ENCODE assay signal across 30 cellular contexts in genomic region chr4:110139106-110139505, GRCh38.
"Had no signal": no experiment of that assay in that cellular context is flagged by ENCODE, and none has a peak within 500 bp of the region (broad histone marks: within the 10 kb centered on the region; RNA-seq: fewer than 3 reads in every experiment).

No MANE protein-coding gene starts in this region.

- H3K4me1 ChIP-seq: parathyroid adenoma, psoas muscle, sigmoid colon, stomach, suprapubic skin, testis, tibial artery, upper lobe of right lung, uterus had no signal

- DNase-seq: naive thymus-derived CD8-positive, alpha-beta T cell; nephron progenitor cell; nucleus accumbens; posterior cingulate gyrus; psoas muscle; right cardiac atrium; right lobe of liver; sigmoid colon; small intestine; stimulated activated CD4-positive, alpha-beta T cell treated with anti-CD3 and anti-CD28 coated beads, Interleukin-15, amount 100 ng/mL, for 24 hours; stimulated activated CD4-positive, alpha-beta T cell treated with anti-CD3 and anti-CD28 coated beads, Interleukin-2, amount 100 ng/mL, for 24 hours; stimulated activated CD4-positive, alpha-beta T cell treated with anti-CD3 and anti-CD28 coated beads, Interleukin-2, amount 100 ng/mL, for 48 hours; stimulated activated CD4-positive, alpha-beta T cell treated with anti-CD3 and anti-CD28 coated beads, Interleukin-4, amount 100 ng/mL, for 24 hours; stimulated activated naive B cell treated with anti-CD40 and anti-IgM and Interleukin-4, amounts not matched to agents 10 μg/mL and 1 μg/mL and 100 μg/mL, for 72 hours; stimulated activated naive CD4-positive, alpha-beta T cell treated with Interleukin-2 at 50 U/mL for 16 hours; stomach; substantia nigra; testis; tibial artery; transverse colon; upper lobe of right lung; uterus had no signal

- H3K27me3 Mint-ChIP-seq: naive thymus-derived CD8-positive, alpha-beta T cell; natural killer cell treated with Interleukin-12 subunit alpha and Interleukin-12 subunit beta and Interleukin-15 and Interleukin-18, amount 100 ng/mL, for 72 hours; stimulated activated naive CD8-positive, alpha-beta T cell treated with anti-CD3 and anti-CD28 coated beads, Interleukin-15, Interleukin-2, amounts not matched to agents 100 ng/mL and 50 ng/mL, for 24 hours; type B pancreatic cell had no signal

- H2AFZ ChIP-seq: parathyroid adenoma had no signal

- H3K27ac Mint-ChIP-seq: stimulated activated effector memory CD8-positive, alpha-beta T cell treated with anti-CD3 and anti-CD28 coated beads, Interleukin-12 subunit alpha, Interleukin-12 subunit beta, amount 100 ng/mL, for 72 hours; stimulated activated naive B cell treated with anti-CD40 and anti-IgM and Interleukin-4, amounts not matched to agents 10 μg/mL and 1 μg/mL and 100 μg/mL, for 72 hours; stimulated activated naive CD8-positive, alpha-beta T cell treated with anti-CD3 and anti-CD28 coated beads, Interleukin-15, Interleukin-2, amounts not matched to agents 100 ng/mL and 50 ng/mL, for 24 hours; type B pancreatic cell had no signal

- H3K79me2 ChIP-seq: parathyroid adenoma had no signal

- H3K27ac ChIP-seq: neutrophil, parathyroid adenoma, psoas muscle, right lobe of liver, sigmoid colon, stomach, suprapubic skin, testis, tibial artery, transverse colon, upper lobe of right lung, uterus had no signal

- H3K9me3 Mint-ChIP-seq: naive thymus-derived CD8-positive, alpha-beta T cell; natural killer cell treated with Interleukin-12 subunit alpha and Interleukin-12 subunit beta and Interleukin-15 and Interleukin-18, amount 100 ng/mL, for 72 hours; nephron progenitor cell; neural crest cell; stimulated activated effector memory CD8-positive, alpha-beta T cell treated with anti-CD3 and anti-CD28 coated beads, Interleukin-12 subunit alpha, Interleukin-12 subunit beta, amount 100 ng/mL, for 72 hours; stimulated activated naive B cell treated with anti-CD40 and anti-IgM and Interleukin-4, amounts not matched to agents 10 μg/mL and 1 μg/mL and 100 μg/mL, for 72 hours; stimulated activated naive CD8-positive, alpha-beta T cell treated with anti-CD3 and anti-CD28 coated beads, Interleukin-15, Interleukin-2, amounts not matched to agents 100 ng/mL and 50 ng/mL, for 24 hours had no signal

- H3K4me3 ChIP-seq: psoas muscle, right lobe of liver, sigmoid colon, stomach, suprapubic skin, testis, tibial artery, transverse colon, upper lobe of right lung, uterus had no signal

- H3K4me3 Mint-ChIP-seq: naive thymus-derived CD8-positive, alpha-beta T cell; natural killer cell treated with Interleukin-12 subunit alpha and Interleukin-12 subunit beta and Interleukin-15 and Interleukin-18, amount 100 ng/mL, for 72 hours; nephron progenitor cell; neural crest cell; stimulated activated effector memory CD8-positive, alpha-beta T cell treated with anti-CD3 and anti-CD28 coated beads, Interleukin-12 subunit alpha, Interleukin-12 subunit beta, amount 100 ng/mL, for 72 hours; stimulated activated naive B cell treated with anti-CD40 and anti-IgM and Interleukin-4, amounts not matched to agents 10 μg/mL and 1 μg/mL and 100 μg/mL, for 72 hours; stimulated activated naive CD8-positive, alpha-beta T cell treated with anti-CD3 and anti-CD28 coated beads, Interleukin-15, Interleukin-2, amounts not matched to agents 100 ng/mL and 50 ng/mL, for 24 hours had no signal

- H3K36me3 Mint-ChIP-seq: naive thymus-derived CD8-positive, alpha-beta T cell; natural killer cell treated with Interleukin-12 subunit alpha and Interleukin-12 subunit beta and Interleukin-15 and Interleukin-18, amount 100 ng/mL, for 72 hours; stimulated activated naive B cell treated with anti-CD40 and anti-IgM and Interleukin-4, amounts not matched to agents 10 μg/mL and 1 μg/mL and 100 μg/mL, for 72 hours had no signal

- ATAC-seq: naive thymus-derived CD8-positive, alpha-beta T cell; natural killer cell treated with Interleukin-12 subunit alpha and Interleukin-12 subunit beta and Interleukin-15 and Interleukin-18, amount 100 ng/mL, for 72 hours; psoas muscle; right cardiac atrium; stimulated activated effector memory CD8-positive, alpha-beta T cell treated with anti-CD3 and anti-CD28 coated beads, Interleukin-12 subunit alpha, Interleukin-12 subunit beta, amount 100 ng/mL, for 72 hours; stimulated activated naive B cell treated with anti-CD40 and anti-IgM and Interleukin-4, amounts not matched to agents 10 μg/mL and 1 μg/mL and 100 μg/mL, for 72 hours; upper lobe of right lung had no signal

- H3K9me3 ChIP-seq: neutrophil, psoas muscle, right lobe of liver, sigmoid colon, stomach, suprapubic skin, testis, tibial artery, transverse colon, upper lobe of right lung, uterus had no signal

- FAIRE-seq: small intestine had no signal

- H3K36me3 ChIP-seq: neutrophil, right lobe of liver, sigmoid colon, stomach, suprapubic skin, tibial artery, transverse colon, upper lobe of right lung, uterus had no signal

- H3K4me1 Mint-ChIP-seq: stimulated activated naive B cell treated with anti-CD40 and anti-IgM and Interleukin-4, amounts not matched to agents 10 μg/mL and 1 μg/mL and 100 μg/mL, for 72 hours had no signal

- H3K27me3 ChIP-seq: neutrophil, right lobe of liver, sigmoid colon, stomach, suprapubic skin, testis, tibial artery, transverse colon, upper lobe of right lung, uterus had no signal

- H3K9ac ChIP-seq: parathyroid adenoma had no signal
